In genomic region chr7:150847536-150847935, GRCh38 we compare ENCODE assay signal across 21 cellular contexts. TPM values are rescaled to one million over a fixed set of nuclear protein-coding genes. Genes with fewer than 3 reads are reported as not detected.
"Had no signal": no experiment of that assay in that cellular context is flagged by ENCODE, and none has a peak within 500 bp of the region (broad histone marks: within the 10 kb centered on the region; RNA-seq: fewer than 3 reads in every experiment).

No MANE protein-coding gene starts in this region.

- H3K27ac ChIP-seq: RWPE1, SJCRH30 had no signal

- ATAC-seq: Panc1, PC-3, SK-N-SH treated with all-trans-retinoic acid at 6 μM for 48 hours had no signal

- H3K4me3 ChIP-seq: MG63, SJCRH30 had no signal

- H3K27me3 ChIP-seq: MG63 had no signal

- DNase-seq: KBM-7, MG63, NCI-H1092, NCI-H1105 treated with DMSO at 0.1 percent for 48 hours, NCI-H1417 treated with DMSO at 0.1 percent for 48 hours, NCI-H1694 treated with DMSO at 0.1 percent for 48 hours, NCI-H1930, NCI-H2081, NCI-H2107, NCI-H2227 treated with DMSO at 0.1 percent for 48 hours, NCI-H510A, NCI-H524 treated with DMSO at 0.1 percent for 48 hours, NCI-H69, NCI-H774, PC-3, SHP77 treated with DMSO at 0.1 percent for 48 hours, SJCRH30 had no signal

- H3K9me3 ChIP-seq: MG63, SJCRH30 had no signal

- H3K36me3 ChIP-seq: MG63, SJCRH30 had no signal

RNA-seq across cellular contexts. Expression of gene AOC1, which starts 4.8 kb away (rescaled TPM):
- total RNA-seq: LHCN-M2, PC-3, SJCRH30 had no signal

RNA-seq across cellular contexts. Expression of gene TMEM176A, which starts 47.0 kb away (rescaled TPM):
- total RNA-seq: LHCN-M2, PC-3, SJCRH30 had no signal

RNA-seq across cellular contexts. Expression of gene TMEM176B, which starts 47.4 kb away (rescaled TPM):
- total RNA-seq: LHCN-M2, PC-3, SJCRH30 had no signal
